In genomic region chr13:93765056-93765455, GRCh38 we compare ENCODE assay signal across 23 cellular contexts.
"Had no signal": no experiment of that assay in that cellular context is flagged by ENCODE, and none has a peak within 500 bp of the region (broad histone marks: within the 10 kb centered on the region; RNA-seq: fewer than 3 reads in every experiment).

No MANE protein-coding gene starts in this region.

- ATAC-seq: HepG2, Panc1, PC-3, SK-N-SH treated with all-trans-retinoic acid at 6 μM for 48 hours had no signal

- H3K9me3 ChIP-seq: MG63 had no signal

- H3K27me3 ChIP-seq: MG63 had no signal

- H3K27ac ChIP-seq: RWPE1 had no signal

- H3K36me3 ChIP-seq: MG63 had no signal

- FAIRE-seq: HepG2 had no signal

- H3K4me3 ChIP-seq: MG63 had no signal

- DNase-seq: IMR-90; Karpas-422; KG1; MG63; NCI-H1092; NCI-H1105 treated with DMSO at 0.1 percent for 48 hours; NCI-H1417 treated with DMSO at 0.1 percent for 48 hours; NCI-H146; NCI-H1694 treated with DMSO at 0.1 percent for 48 hours; NCI-H1930; NCI-H2081; NCI-H2107; NCI-H2227 treated with DMSO at 0.1 percent for 48 hours; NCI-H524; NCI-H69; NCI-H774; NK-92 treated with Interleukin-12 subunit alpha and Interleukin-12 subunit beta, amount 100 ng/mL, for 24 hours; PC-3; SHP77 had no signal
